ENCODE assay signal across 9 cellular contexts in genomic region chr2:211930331-211930730, GRCh38.
DNase-seq lines count a peak whose midpoint lies in the region; ATAC-seq and TF ChIP-seq lines count a peak whose summit lies in the region.
"Had no signal": no experiment of that assay in that cellular context is flagged by ENCODE, and none has a peak within 500 bp of the region (broad histone marks: within the 10 kb centered on the region; RNA-seq: fewer than 3 reads in every experiment).

No MANE protein-coding gene starts in this region.

- WGBS in ovary, 3 donors: 5 to 11% (median 11%) methylated on average over 4 of the region's 4 CpGs
- 24% methylated on average over 4 of the region's 4 CpGs for WGBS in esophagus muscularis mucosa

- intact Hi-C loops in ovary (cut with DNase I) (no loop called here), esophagus muscularis mucosa (cut with DNase I) (no loop called here)

- H3K9me3 ChIP-seq in OCI-LY3 (ENCODE audit: insufficient read depth, low read length): no peaks in the 10 kb centered on the region
- no peaks in the 10 kb centered on the region for H3K9me3 ChIP-seq in ovary
- no peaks in the 10 kb centered on the region for H3K9me3 ChIP-seq in effector memory CD4-positive, alpha-beta T cell (ENCODE audit: control insufficient read depth, low read length)
- no peaks in the 10 kb centered on the region for H3K9me3 ChIP-seq in esophagus muscularis mucosa

- no peaks in the 10 kb centered on the region for H3K36me3 ChIP-seq in OCI-LY3 (replicated peaks; ENCODE audit: low read depth, low read length)
- H3K36me3 ChIP-seq in ovary: no peaks in the 10 kb centered on the region
- no peaks in the 10 kb centered on the region for H3K36me3 ChIP-seq in effector memory CD4-positive, alpha-beta T cell (ENCODE audit: control insufficient read depth, insufficient read depth, low read length)
- H3K36me3 ChIP-seq in esophagus muscularis mucosa: no peaks in the 10 kb centered on the region

- TF ChIP-seq EP300 in ovary (IDR thresholded peaks at IDR 0.05): no peak
- no peak for TF ChIP-seq EP300 in esophagus muscularis mucosa (IDR thresholded peaks at IDR 0.05)

- H2AFZ ChIP-seq in OCI-LY3 (ENCODE audit: low read depth, low read length): no peak overlapping the region

- H3K9ac ChIP-seq in OCI-LY3 (ENCODE audit: low read length): no peak overlapping the region

- peak; percentile 32 for TF ChIP-seq CTCF in OCI-LY3 (IDR thresholded peaks at IDR 0.05; ENCODE audit: low read depth, low read length)
- no peak for TF ChIP-seq CTCF in ovary (IDR thresholded peaks at IDR 0.05)
- no peak for TF ChIP-seq CTCF in esophagus muscularis mucosa (IDR thresholded peaks at IDR 0.05)

- H3K4me1 ChIP-seq in OCI-LY3 (ENCODE audit: low read length): peaks cover 8% of the 10 kb centered on the region; the same call in 1 of the 2 replicates
- H3K4me1 ChIP-seq in ovary (ENCODE audit: insufficient read depth): no peaks in the 10 kb centered on the region
- no peaks in the 10 kb centered on the region for H3K4me1 ChIP-seq in effector memory CD4-positive, alpha-beta T cell (ENCODE audit: control insufficient read depth, insufficient read depth, low read length, poor library complexity, severe bottlenecking)
- no peaks in the 10 kb centered on the region for H3K4me1 ChIP-seq in esophagus muscularis mucosa

- ATAC-seq in GM18520 (IDR thresholded peaks at IDR 0.05; ENCODE audit: unreplicated experiment) (peak; percentile 40), GM21381 (IDR thresholded peaks at IDR 0.05; ENCODE audit: unreplicated experiment) (peak; percentile 73), HG03108 (IDR thresholded peaks at IDR 0.05; ENCODE audit: unreplicated experiment) (peak; percentile 79)

- TF ChIP-seq POLR2A in ovary (IDR thresholded peaks at IDR 0.05) (no peak), esophagus muscularis mucosa (IDR thresholded peaks at IDR 0.05; ENCODE audit: low read depth) (no peak)

- H3K27me3 ChIP-seq in OCI-LY3 (ENCODE audit: low read depth, low read length) (no peaks in the 10 kb centered on the region), ovary (no peaks in the 10 kb centered on the region), esophagus muscularis mucosa (no peaks in the 10 kb centered on the region)
- no peaks in the 10 kb centered on the region for H3K27me3 ChIP-seq in effector memory CD4-positive, alpha-beta T cell (replicated peaks; ENCODE audit: control insufficient read depth, insufficient read depth, low read length, poor library complexity, severe bottlenecking)

- DNase-seq in ovary (no peak), esophagus muscularis mucosa (ENCODE audit: extremely low spot score) (no peak)
- DNase-seq in effector memory CD4-positive, alpha-beta T cell: no peak
- DNase-seq: activated CD4-positive, alpha-beta T cell treated with anti-CD3 and anti-CD28 coated beads for 1 hour had no signal

- no peaks in the 10 kb centered on the region for H3K79me2 ChIP-seq in OCI-LY3 (ENCODE audit: low read length)

- no peak overlapping the region for H3K4me3 ChIP-seq in OCI-LY3 (ENCODE audit: low read length)
- no peak overlapping the region for H3K4me3 ChIP-seq in ovary
- H3K4me3 ChIP-seq in effector memory CD4-positive, alpha-beta T cell (ENCODE audit: insufficient read depth, low read depth, low read length, poor library complexity, severe bottlenecking): no peak overlapping the region
- H3K4me3 ChIP-seq in esophagus muscularis mucosa: no peak overlapping the region

- H3K4me2 ChIP-seq in OCI-LY3 (ENCODE audit: low read length): no peak overlapping the region

- H3K27ac ChIP-seq in OCI-LY3 (ENCODE audit: low read length) (no peak overlapping the region), ovary (no peak overlapping the region), esophagus muscularis mucosa (replicated peaks in 1 of 4) (no peak overlapping the region)
- H3K27ac ChIP-seq in effector memory CD4-positive, alpha-beta T cell (ENCODE audit: insufficient read depth, low read length, poor library complexity, severe bottlenecking): no peak overlapping the region
- H3K27ac ChIP-seq: epithelial cell of prostate had no signal

- no peaks in the 10 kb centered on the region for H4K20me1 ChIP-seq in OCI-LY3 (ENCODE audit: insufficient read depth, low read length)
